In genomic region chr19:3036119-3036794, GRCh38 we compare ENCODE assay signal across 8 cellular contexts. TPM values are rescaled to one million over a fixed set of nuclear protein-coding genes. Genes with fewer than 3 reads are reported as not detected.
DNase-seq lines count a peak whose midpoint lies in the region; ATAC-seq and TF ChIP-seq lines count a peak whose summit lies in the region.

No MANE protein-coding gene starts in this region.

- H3K27me3 Mint-ChIP-seq in activated CD4-positive, alpha-beta T cell treated with anti-CD3 and anti-CD28 coated beads for 36 hours, result no peaks in the 10 kb centered on the region
- H3K27me3 Mint-ChIP-seq in chondrocyte (ENCODE audit: low read depth), result peaks cover 24% of the 10 kb centered on the region

- peak; percentile 96 for DNase-seq in NCI-H446 treated with DMSO at 0.1 percent for 48 hours (lab: John Stamatoyannopoulos, UW)
- DNase-seq in activated CD4-positive, alpha-beta T cell treated with anti-CD3 and anti-CD28 coated beads for 36 hours, result peak; percentile 92
- DNase-seq in chondrocyte (ENCODE audit: low spot score), result no peak
- DNase-seq in kidney glomerular epithelial cell (lab: John Stamatoyannopoulos, UW), result peak; percentile 78
- DNase-seq in stimulated activated CD4-positive, alpha-beta T cell treated with anti-CD3 and anti-CD28 coated beads, Interleukin-15, amount 100 ng/mL, for 24 hours, result peak; percentile 90

- intact Hi-C loops in activated CD4-positive, alpha-beta T cell treated with anti-CD3 and anti-CD28 coated beads for 36 hours (cut with DNase I, micrococcal nuclease), result loop anchor here in 1 of 2 experiments (1.0 to 5.0 kb wide), 5 partner anchors 91 to 1031 kb away; partner anchors contain the start of genes HMG20B, SGTA and ZBTB7A

- peaks cover 19% of the 10 kb centered on the region for H3K4me1 Mint-ChIP-seq in activated CD4-positive, alpha-beta T cell treated with anti-CD3 and anti-CD28 coated beads for 36 hours
- H3K4me1 Mint-ChIP-seq in chondrocyte (ENCODE audit: low read depth), result peaks cover 20% of the 10 kb centered on the region

- peak overlapping the region; percentile 83 for H3K4me3 Mint-ChIP-seq in activated CD4-positive, alpha-beta T cell treated with anti-CD3 and anti-CD28 coated beads for 36 hours
- peak overlapping the region; percentile 83 for H3K4me3 Mint-ChIP-seq in chondrocyte (ENCODE audit: unreplicated experiment)

- no peaks in the 10 kb centered on the region for H3K36me3 Mint-ChIP-seq in activated CD4-positive, alpha-beta T cell treated with anti-CD3 and anti-CD28 coated beads for 36 hours (ENCODE audit: low read depth)
- H3K36me3 Mint-ChIP-seq in chondrocyte (ENCODE audit: low read depth), result peaks cover 2% of the 10 kb centered on the region

- no peaks in the 10 kb centered on the region for H3K9me3 Mint-ChIP-seq in activated CD4-positive, alpha-beta T cell treated with anti-CD3 and anti-CD28 coated beads for 36 hours (ENCODE audit: low read depth)
- no peaks in the 10 kb centered on the region for H3K9me3 Mint-ChIP-seq in chondrocyte (ENCODE audit: low read depth)

- H3K27ac Mint-ChIP-seq in activated CD4-positive, alpha-beta T cell treated with anti-CD3 and anti-CD28 coated beads for 36 hours, result peak overlapping the region; percentile 96
- H3K27ac Mint-ChIP-seq in chondrocyte (ENCODE audit: unreplicated experiment), result peak overlapping the region; percentile 93

- POLR2A ChIA-PET in activated CD4-positive, alpha-beta T cell treated with anti-CD3 and anti-CD28 coated beads for 36 hours (lab: Charles Lee), result interaction anchor here (0.6 to 1.7 kb wide), 10 partner anchors 12 to 560 kb away, joined by 3 to 12 read pairs (median 5); partner anchors contain the start of genes GADD45B and ZNF57

- no peak for TF ChIP-seq CTCF in chondrocyte (IDR thresholded peaks at IDR 0.05)

- peak; percentile 29 for ATAC-seq in GM18499 (IDR thresholded peaks at IDR 0.05; ENCODE audit: insufficient read depth, unreplicated experiment)
- peak; percentile 59 for ATAC-seq in HG03196 (IDR thresholded peaks at IDR 0.05; ENCODE audit: unreplicated experiment)
- ATAC-seq in activated CD4-positive, alpha-beta T cell treated with anti-CD3 and anti-CD28 coated beads for 36 hours, result peak; percentile 54
- ATAC-seq in HG03469 (IDR thresholded peaks at IDR 0.05; ENCODE audit: unreplicated experiment), result no peak

- CTCF ChIA-PET in activated CD4-positive, alpha-beta T cell treated with anti-CD3 and anti-CD28 coated beads for 36 hours (lab: Charles Lee), result interaction anchor here (0.5 to 3.0 kb wide), 18 partner anchors 11 to 565 kb away, joined by 3 to 23 read pairs (median 3); no protein-coding TSS in a partner anchor

RNA-seq across cellular contexts. Expression of gene TLE2, which starts 7.2 kb away (rescaled TPM):
- 1 to 10 TPM; 4.7 to 6.3 TPM for total RNA-seq in activated CD4-positive, alpha-beta T cell treated with anti-CD3 and anti-CD28 coated beads for 36 hours
- total RNA-seq in chondrocyte, result 12.3 to 14.1 TPM (median 13.7 TPM) in 3 replicates

RNA-seq across cellular contexts. Expression of gene TLE5, which starts 26.0 kb away (rescaled TPM):
- 100 to 1,000 TPM; 349 to 533 TPM for total RNA-seq in activated CD4-positive, alpha-beta T cell treated with anti-CD3 and anti-CD28 coated beads for 36 hours
- 223 to 306 TPM (median 303 TPM) in 3 replicates for total RNA-seq in chondrocyte

RNA-seq across cellular contexts. Expression of gene GNA11, which starts 57.9 kb away (rescaled TPM):
- total RNA-seq in activated CD4-positive, alpha-beta T cell treated with anti-CD3 and anti-CD28 coated beads for 36 hours, result 10 to 100 TPM in 1 of 2 experiments, 1 to 10 TPM in 1; 7.3 to 13.2 TPM
- total RNA-seq in chondrocyte, result 62.1 to 68.9 TPM (median 68.1 TPM) in 3 replicates

RNA-seq across cellular contexts. Expression of gene TLE6, which starts 58.9 kb away (rescaled TPM):
- 1 to 10 TPM; 2.6 to 3.5 TPM for total RNA-seq in activated CD4-positive, alpha-beta T cell treated with anti-CD3 and anti-CD28 coated beads for 36 hours
- 0.36 to 1.1 TPM (median 0.55 TPM) in 3 replicates for total RNA-seq in chondrocyte
